ENCODE assay signal across 1 cellular context in the genomic region with DNA sequence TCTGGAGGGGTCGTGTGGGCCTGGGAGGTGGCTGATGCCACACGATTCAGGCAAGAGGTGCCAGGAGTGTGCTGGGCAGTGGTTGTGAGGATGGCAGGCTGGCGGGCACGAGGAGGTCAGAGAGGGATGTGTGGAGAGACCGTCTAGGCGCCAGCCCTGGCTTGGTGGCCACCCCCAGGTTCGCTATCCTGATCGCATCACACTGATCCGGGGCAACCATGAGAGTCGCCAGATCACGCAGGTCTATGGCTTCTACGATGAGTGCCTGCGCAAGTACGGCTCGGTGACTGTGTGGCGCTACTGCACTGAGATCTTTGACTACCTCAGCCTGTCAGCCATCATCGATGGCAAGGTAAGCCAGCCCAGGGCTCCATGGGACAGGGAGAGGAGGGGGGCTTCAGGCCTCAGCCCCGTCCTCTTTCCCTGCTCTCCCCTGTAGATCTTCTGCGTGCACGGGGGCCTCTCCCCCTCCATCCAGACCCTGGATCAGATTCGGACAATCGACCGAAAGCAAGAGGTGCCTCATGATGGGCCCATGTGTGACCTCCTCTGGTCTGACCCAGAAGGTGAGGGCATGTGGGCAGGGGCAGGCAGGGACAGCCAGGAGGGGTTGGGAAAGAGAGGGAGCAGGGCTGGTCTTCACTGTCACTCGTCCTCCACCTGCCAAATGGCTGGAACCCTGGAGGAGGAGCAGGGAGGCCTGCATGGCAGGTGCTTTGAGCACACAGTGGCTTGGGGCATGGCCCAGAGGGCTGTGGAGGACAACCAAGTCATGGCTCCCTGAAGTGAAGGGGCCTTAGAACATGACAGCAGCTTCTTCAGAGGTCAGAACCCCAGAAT.
TF ChIP-seq lines count a peak whose summit lies in the region.

No MANE protein-coding gene starts in this region.

TF ChIP-seq in endothelial cell of umbilical vein, 7 proteins besides CTCF, POLR2A, EP300 and RAD21:
- TF ChIP-seq FOS (IDR thresholded peaks at IDR 0.05; ENCODE audit: borderline replicate concordance, insufficient read depth, low read length) (no peak), MYC (IDR thresholded peaks at IDR 0.05; ENCODE audit: low read depth, low read length) (no peak), POLR2AphosphoS5 (IDR thresholded peaks at IDR 0.05; ENCODE audit: insufficient read depth, low read depth, low read length) (no peak), JUN (IDR thresholded peaks at IDR 0.05; ENCODE audit: borderline replicate concordance, insufficient read depth, insufficient read length, low read depth) (no peak), GATA2 (IDR thresholded peaks at IDR 0.05; ENCODE audit: insufficient read depth, insufficient read length, low read depth, low read length) (no peak), MAX (IDR thresholded peaks at IDR 0.05; ENCODE audit: insufficient read depth, insufficient read length) (no peak), EZH2 (IDR thresholded peaks at IDR 0.05; ENCODE audit: borderline replicate concordance, low read depth, low read length, severe bottlenecking) (no peak)
